8 cellular contexts compared by ENCODE assay signal in genomic region chr1:99970713-99971255, GRCh38. TPM values are rescaled to one million over a fixed set of nuclear protein-coding genes. Genes with fewer than 3 reads are reported as not detected.
DNase-seq lines count a peak whose midpoint lies in the region; ATAC-seq and TF ChIP-seq lines count a peak whose summit lies in the region.

No MANE protein-coding gene starts in this region.

- in situ Hi-C loops in G401 (cut with HindIII; ENCODE audit: low sequenced_read_pairs) = no loop called here

- TF ChIP-seq POLR2A in breast epithelium (IDR thresholded peaks at IDR 0.05) = no peak

- no peaks in the 10 kb centered on the region for H3K36me3 ChIP-seq in ACC112 (ENCODE audit: insufficient read depth, low read length)
- peaks cover 6% of the 10 kb centered on the region; the same call in 1 of the 2 replicates for H3K36me3 ChIP-seq in HUES6 (ENCODE audit: control insufficient read depth, insufficient read depth, low read length)
- no peaks in the 10 kb centered on the region for H3K36me3 ChIP-seq in breast epithelium
- peaks cover 12% of the 10 kb centered on the region for H3K36me3 ChIP-seq in mesodermal cell (ENCODE audit: control insufficient read depth, insufficient read depth, low read length)

- peaks cover 22% of the 10 kb centered on the region for H3K79me2 ChIP-seq in ACC112 (ENCODE audit: control insufficient read depth, insufficient read depth, low read length, unreplicated experiment)

- no peaks in the 10 kb centered on the region for H3K9me3 ChIP-seq in HUES6 (ENCODE audit: control insufficient read depth, insufficient read depth, low read depth, low read length)
- no peaks in the 10 kb centered on the region for H3K9me3 ChIP-seq in breast epithelium
- H3K9me3 ChIP-seq in mesodermal cell (ENCODE audit: control insufficient read depth, low read length) = no peaks in the 10 kb centered on the region

- intact Hi-C loops in breast epithelium (cut with DNase I; ENCODE audit: low total_unique reads) = no loop called here

- no peak for DNase-seq in breast epithelium (ENCODE audit: low spot score in 2 of 2)
- no peak for DNase-seq in mucosa of gallbladder (ENCODE audit: low spot score)
- no peak for DNase-seq in G401 (ENCODE audit: low spot score)

- H3K27ac ChIP-seq in ACC112 (ENCODE audit: low read depth, low read length) (peak overlapping the region; percentile 37; the same call in 1 of the 2 replicates), HUES6 (ENCODE audit: low read depth, low read length) (no peak overlapping the region), breast epithelium (peak overlapping the region; percentile 84 to 92), mesodermal cell (ENCODE audit: low read depth, low read length, severe bottlenecking) (no peak overlapping the region)

- TF ChIP-seq CTCF in breast epithelium (IDR thresholded peaks at IDR 0.05) = no peak

- H2AFZ ChIP-seq in ACC112 (ENCODE audit: low read length, unreplicated experiment) = peak overlapping the region; percentile 99

- H3K4me3 ChIP-seq in ACC112 (ENCODE audit: low read depth, low read length) (peak overlapping the region; percentile 97), HUES6 (ENCODE audit: low read depth, low read length) (peak overlapping the region; percentile 91), breast epithelium (peak overlapping the region; percentile 91 to 94 (median 92)), mesodermal cell (ENCODE audit: extremely low read depth, insufficient read depth, low read length, poor library complexity, severe bottlenecking) (peak overlapping the region; percentile 68)

- ATAC-seq in GM19455 (IDR thresholded peaks at IDR 0.05; ENCODE audit: unreplicated experiment) (no peak), HG03175 (IDR thresholded peaks at IDR 0.05; ENCODE audit: unreplicated experiment) (no peak)

- H3K4me1 ChIP-seq in ACC112 (ENCODE audit: control insufficient read depth, insufficient read depth, low read length, unreplicated experiment) (peaks cover 13% of the 10 kb centered on the region), HUES6 (ENCODE audit: control insufficient read depth, insufficient read depth, low read length) (peaks cover 8% of the 10 kb centered on the region), breast epithelium (no peaks in the 10 kb centered on the region), mesodermal cell (ENCODE audit: control insufficient read depth, insufficient read depth, low read length, poor library complexity, severe bottlenecking) (no peaks in the 10 kb centered on the region)

- H3K9ac ChIP-seq in HUES6 (ENCODE audit: low read length) = peak overlapping the region; percentile 82

- 33 to 85% methylated on average over 2 of the region's 7 CpGs for WGBS in mesodermal cell (ENCODE audit: insufficient coverage in 2 of 2), 2 experiments

- no peaks in the 10 kb centered on the region for H3K27me3 ChIP-seq in ACC112 (ENCODE audit: insufficient read depth, low read length)
- H3K27me3 ChIP-seq in HUES6 (ENCODE audit: control insufficient read depth, insufficient read depth, low read length) = no peaks in the 10 kb centered on the region
- H3K27me3 ChIP-seq in breast epithelium = no peaks in the 10 kb centered on the region

RNA-seq across cellular contexts. Expression of gene SLC35A3, which starts 1.0 kb away (rescaled TPM):
- 10 to 100 TPM; 31.8 to 41.7 (median 36.5) TPM for total RNA-seq in breast epithelium
- polyA plus RNA-seq in mesodermal cell (2013, experiment 1 of 2) = 16.1 TPM
- polyA plus RNA-seq in mesodermal cell (2013, experiment 2 of 2) = 19.1 TPM
- 38.3 TPM for total RNA-seq in mucosa of gallbladder
- 18.6 and 28.2 TPM in 2 replicates for total RNA-seq in G401 (2014; rRNA removed; shearing (Covaris generic))

Comparison
In these comparisons a context has a peak if more than half of its experiments do, and no peak if none do; other contexts are left out.
1. H3K27ac ChIP-seq: peak in ACC112 (single experiment) and breast epithelium (2 of 2); none in HUES6 (single experiment) and mesodermal cell (single experiment).
2. Peak in every context shown above with its lines, with median percentiles within 50 percentile points of each other: H3K4me3 ChIP-seq.